12 cellular contexts compared by ENCODE assay signal in genomic region chr12:25997401-25997973, GRCh38.
DNase-seq lines count a peak whose midpoint lies in the region; ATAC-seq and TF ChIP-seq lines count a peak whose summit lies in the region.
"Had no signal": no experiment of that assay in that cellular context is flagged by ENCODE, and none has a peak within 500 bp of the region (broad histone marks: within the 10 kb centered on the region; RNA-seq: fewer than 3 reads in every experiment).

No MANE protein-coding gene starts in this region.

- H3K9me3 ChIP-seq in HUES6 (ENCODE audit: control insufficient read depth, insufficient read depth, low read depth, low read length): 0 out of 2 replicates have a peak, but pooled peaks cover under 1% of the 10 kb centered on the region

- H3K4me1 ChIP-seq in ACC112 (ENCODE audit: control insufficient read depth, insufficient read depth, low read length, unreplicated experiment): peaks cover 57% of the 10 kb centered on the region
- peaks cover 54% of the 10 kb centered on the region for H3K4me1 ChIP-seq in HUES6 (ENCODE audit: control insufficient read depth, insufficient read depth, low read length)

- DNase-seq in cardiac fibroblast (ENCODE audit: low read depth in 2 of 2): peak; percentile 96 to 99
- peak; percentile 94 for DNase-seq in kidney glomerular epithelial cell (lab: John Stamatoyannopoulos, UW)
- DNase-seq in CD1c-positive myeloid dendritic cell (ENCODE audit: extremely low spot score): no peak
- DNase-seq: activated CD4-positive, alpha-beta T cell treated with anti-CD3 and anti-CD28 coated beads, Interleukin-2, amount 50 U/mL, for 48 hours; CD4-positive, alpha-beta memory T cell; cerebellar nuclear complex; NCI-H526 treated with DMSO at 0.1 percent for 48 hours had no signal

- peaks cover under 1% of the 10 kb centered on the region; the same call in 1 of the 2 replicates for H3K36me3 ChIP-seq in ACC112 (ENCODE audit: insufficient read depth, low read length)
- H3K36me3 ChIP-seq in HUES6 (ENCODE audit: control insufficient read depth, insufficient read depth, low read length): 0 out of 2 replicates have a peak, but pooled peaks cover 1% of the 10 kb centered on the region

- ATAC-seq in HG03342 (IDR thresholded peaks at IDR 0.05; ENCODE audit: unreplicated experiment) (no peak), HG02759 (IDR thresholded peaks at IDR 0.05; ENCODE audit: unreplicated experiment) (no peak), HG03520 (IDR thresholded peaks at IDR 0.05; ENCODE audit: unreplicated experiment) (no peak)

- TF ChIP-seq CTCF in cardiac fibroblast (IDR thresholded peaks at IDR 0.05; ENCODE audit: low read depth, low read length): no peak

- H3K27ac ChIP-seq in ACC112 (ENCODE audit: low read depth, low read length) (peak overlapping the region; percentile 91), HUES6 (ENCODE audit: low read depth, low read length) (peak overlapping the region; percentile 83)

- H3K4me3 ChIP-seq in ACC112 (ENCODE audit: low read depth, low read length) (peak overlapping the region; percentile 66), HUES6 (ENCODE audit: low read depth, low read length) (no peak overlapping the region), cardiac fibroblast (replicated peaks in 1 of 2; ENCODE audit: low read depth in 2 of 2, low read length in 2 of 2) (no peak overlapping the region)

- H3K9ac ChIP-seq in HUES6 (ENCODE audit: low read length): no peak overlapping the region

- H3K79me2 ChIP-seq in ACC112 (ENCODE audit: control insufficient read depth, insufficient read depth, low read length, unreplicated experiment): peaks cover 75% of the 10 kb centered on the region

- no peak overlapping the region for H2AFZ ChIP-seq in ACC112 (ENCODE audit: low read length, unreplicated experiment)

- H3K27me3 ChIP-seq in ACC112 (ENCODE audit: insufficient read depth, low read length) (no peaks in the 10 kb centered on the region), HUES6 (ENCODE audit: control insufficient read depth, insufficient read depth, low read length) (no peaks in the 10 kb centered on the region)
